7 cellular contexts compared by ENCODE assay signal in the genomic region with DNA sequence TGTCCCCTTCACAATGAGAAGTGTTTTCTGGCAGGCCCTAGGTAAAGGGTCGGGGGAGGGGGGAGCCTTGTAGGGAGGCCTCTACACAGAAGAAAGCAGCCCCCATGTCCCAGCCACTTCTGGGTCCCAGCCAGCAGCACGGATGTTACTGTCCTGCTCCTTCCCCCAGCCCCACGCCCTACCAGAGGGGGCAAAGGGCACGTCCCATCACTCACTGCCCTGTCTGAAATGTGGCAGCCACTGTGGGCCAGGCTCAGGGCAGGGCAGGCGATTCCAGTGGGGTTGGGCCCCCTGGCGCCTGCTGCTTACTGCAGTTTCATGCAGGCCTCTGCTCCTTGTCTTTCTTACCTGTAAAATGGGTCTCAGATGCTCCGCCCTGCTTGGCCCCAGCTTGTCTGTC.
"Had no signal": no experiment of that assay in that cellular context is flagged by ENCODE, and none has a peak within 500 bp of the region (broad histone marks: within the 10 kb centered on the region; RNA-seq: fewer than 3 reads in every experiment).

No MANE protein-coding gene starts in this region.

- H3K9me3 Mint-ChIP-seq: GM23338, IgD-negative memory B cell had no signal

- H3K4me2 ChIP-seq: GM23338 had no signal

- H3K27ac Mint-ChIP-seq: GM23338, IgD-negative memory B cell had no signal

- H3K9me3 ChIP-seq: HAP-1 had no signal

- H2AFZ ChIP-seq: GM23338 had no signal

- FAIRE-seq: H1, H54, HTR-8/SVneo had no signal

- H3K27me3 Mint-ChIP-seq: IgD-negative memory B cell had no signal

- H3K36me3 Mint-ChIP-seq: IgD-negative memory B cell had no signal

- ATAC-seq: GM23338 had no signal

- H3K4me3 ChIP-seq: GM23338, HAP-1 had no signal

- H3K4me3 Mint-ChIP-seq: GM23338, IgD-negative memory B cell had no signal

- DNase-seq: KG1 had no signal
